In the genomic region with DNA sequence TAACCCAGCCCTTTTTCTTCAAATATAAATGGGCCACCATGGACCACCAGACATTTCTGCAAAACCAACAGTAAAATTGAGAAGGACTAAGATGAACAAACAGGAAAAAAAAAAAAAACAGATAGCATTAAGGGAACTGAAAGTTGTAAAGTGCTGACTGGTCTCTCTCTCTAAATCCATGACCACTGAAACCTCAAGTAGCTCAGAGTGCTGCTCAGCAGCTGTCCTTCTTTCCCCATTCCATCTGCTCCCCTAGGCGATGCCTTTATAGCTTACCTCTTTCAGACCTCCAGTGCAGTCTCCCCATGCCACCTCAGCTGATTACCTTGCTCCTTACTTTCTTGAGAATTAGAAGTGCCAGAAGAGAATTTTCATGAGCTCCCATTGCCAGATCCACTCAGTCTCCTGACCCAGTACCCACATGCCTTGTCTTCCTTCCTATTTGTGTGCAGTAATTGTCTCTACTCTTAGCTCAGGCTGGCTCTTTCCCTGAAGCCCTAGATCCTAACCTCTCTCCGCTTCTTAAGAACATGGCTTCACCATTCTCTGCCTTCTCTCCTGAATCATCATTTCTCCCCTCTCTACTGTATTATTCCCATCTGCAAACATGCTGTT, we compare ENCODE assay signal across 9 cellular contexts. TPM values are rescaled to one million over a fixed set of nuclear protein-coding genes. Genes with fewer than 3 reads are reported as not detected.
A peak's percentile ranks its signal among the peaks of the same experiment; 100 is the strongest.
DNase-seq lines count a peak whose midpoint lies in the region; ATAC-seq and TF ChIP-seq lines count a peak whose summit lies in the region.
"Had no signal": no experiment of that assay in that cellular context is flagged by ENCODE, and none has a peak within 500 bp of the region (broad histone marks: within the 10 kb centered on the region; RNA-seq: fewer than 3 reads in every experiment).

No MANE protein-coding gene starts in this region.

- ATAC-seq in GM19452 (IDR thresholded peaks at IDR 0.05; ENCODE audit: unreplicated experiment) (peak; percentile 96), HG03280 (IDR thresholded peaks at IDR 0.05; ENCODE audit: unreplicated experiment) (peak; percentile 97), omental fat pad (ENCODE audit: low FRiP score) (no peak)

- TF ChIP-seq CTCF in GM06990 (IDR thresholded peaks at IDR 0.05; ENCODE audit: insufficient read depth, low read length, poor library complexity, severe bottlenecking) = no peak
- TF ChIP-seq CTCF in omental fat pad (IDR thresholded peaks at IDR 0.05) = no peak

- H3K4me3 Mint-ChIP-seq in T-helper 2 cell treated with Interferon-gamma antibody and Interleukin-4, amounts not matched to agents 5 μg/mL and 100 μg/mL, for 36 hours = no peak overlapping the region

- H3K36me3 Mint-ChIP-seq in T-helper 2 cell treated with Interferon-gamma antibody and Interleukin-4, amounts not matched to agents 5 μg/mL and 100 μg/mL, for 36 hours (ENCODE audit: low read depth) = no peaks in the 10 kb centered on the region

- peaks cover 22% of the 10 kb centered on the region for H3K4me1 Mint-ChIP-seq in T-helper 2 cell treated with Interferon-gamma antibody and Interleukin-4, amounts not matched to agents 5 μg/mL and 100 μg/mL, for 36 hours (ENCODE audit: low read depth)

- H3K36me3 ChIP-seq in GM06990 (ENCODE audit: control insufficient read depth, insufficient read depth, low read length) = no peaks in the 10 kb centered on the region
- H3K36me3 ChIP-seq: pancreas had no signal

- DNase-seq in GM06990 (ENCODE audit: extremely low read depth, insufficient read length) (peak; percentile 43), islet precursor cell (no peak), omental fat pad (ENCODE audit: low spot score) (no peak), DMS114 treated with DMSO at 0.1 percent for 48 hours (lab: John Stamatoyannopoulos, UW; ENCODE audit: unreplicated experiment) (no peak), occipital lobe (lab: John Stamatoyannopoulos, UW) (no peak)
- DNase-seq in T-helper 2 cell treated with Interferon-gamma antibody and Interleukin-4, amounts not matched to agents 5 μg/mL and 100 μg/mL, for 36 hours (ENCODE audit: low spot score) = no peak
- DNase-seq: pancreas had no signal

- no peaks in the 10 kb centered on the region for H3K9me3 Mint-ChIP-seq in T-helper 2 cell treated with Interferon-gamma antibody and Interleukin-4, amounts not matched to agents 5 μg/mL and 100 μg/mL, for 36 hours

- no peak overlapping the region for H3K4me3 ChIP-seq in GM06990 (replicated peaks; ENCODE audit: low read depth, low read length)
- H3K4me3 ChIP-seq: pancreas had no signal

- peaks cover 19% of the 10 kb centered on the region for H3K27me3 Mint-ChIP-seq in T-helper 2 cell treated with Interferon-gamma antibody and Interleukin-4, amounts not matched to agents 5 μg/mL and 100 μg/mL, for 36 hours (ENCODE audit: low read depth)

- H3K27me3 ChIP-seq in GM06990 (replicated peaks; ENCODE audit: control insufficient read depth, insufficient read depth, low read length) = no peaks in the 10 kb centered on the region
- H3K27me3 ChIP-seq: pancreas had no signal

- peak overlapping the region; percentile 2 for H3K27ac Mint-ChIP-seq in T-helper 2 cell treated with Interferon-gamma antibody and Interleukin-4, amounts not matched to agents 5 μg/mL and 100 μg/mL, for 36 hours

RNA-seq across cellular contexts. Expression of a gene that starts 23.9 kb away (rescaled TPM):
- total RNA-seq in omental fat pad (1 to 10 TPM in 1 of 4 donors, under 1 TPM in 1, not detected in 2; 0.65 to 2.0 TPM), occipital lobe (not detected)
